ENCODE assay signal across 1 cellular context in genomic region chr2:88139203-88139702, GRCh38.
TF ChIP-seq lines count a peak whose summit lies in the region.

No MANE protein-coding gene starts in this region.

TF ChIP-seq in HepG2, 621 proteins besides CTCF, POLR2A, EP300 and RAD21 (continued from another document and continues in another):
- peak; percentile 87; the same call in 1 of the 2 replicates for TF ChIP-seq RXRA (CRISPR knock-in tag; IDR thresholded peaks at IDR 0.05)
- TF ChIP-seq RERE (CRISPR knock-in tag; IDR thresholded peaks at IDR 0.05; ENCODE audit: low read depth): peak; percentile 68; the same call in 1 of the 2 replicates
- TF ChIP-seq LCORL (IDR thresholded peaks at IDR 0.05): peak; percentile 75
- peak; percentile 89; the same call in 1 of the 2 replicates for TF ChIP-seq LCORL (CRISPR knock-in tag; IDR thresholded peaks at IDR 0.05)
- no peak for TF ChIP-seq ZNF160 (CRISPR knock-in tag; IDR thresholded peaks at IDR 0.05)
- 0 out of 2 replicates have a peak, but pooled peaks have one; percentile 39 for TF ChIP-seq DMTF1 (CRISPR knock-in tag; IDR thresholded peaks at IDR 0.05)
- no peak; the same call in 1 of the 2 replicates for TF ChIP-seq SAFB2 (CRISPR knock-in tag; IDR thresholded peaks at IDR 0.05; ENCODE audit: borderline replicate concordance, low read depth)
- peak; percentile 50; the same call in 1 of the 2 replicates for TF ChIP-seq PHF8 (CRISPR knock-in tag; IDR thresholded peaks at IDR 0.05)
- peak; percentile 60 for TF ChIP-seq ZEB1 (IDR thresholded peaks at IDR 0.05; ENCODE audit: insufficient replicate concordance, low read depth)
- no peak for TF ChIP-seq ZNF660 (CRISPR knock-in tag; IDR thresholded peaks at IDR 0.05; ENCODE audit: borderline replicate concordance, low read depth)
- TF ChIP-seq ZNF570 (CRISPR knock-in tag; IDR thresholded peaks at IDR 0.05; ENCODE audit: borderline replicate concordance): no peak
- TF ChIP-seq MED13 (CRISPR knock-in tag; IDR thresholded peaks at IDR 0.05): peak; percentile 96
- TF ChIP-seq FIP1L1 (IDR thresholded peaks at IDR 0.05; ENCODE audit: borderline replicate concordance, insufficient read depth, low read depth, low read length): no peak
- TF ChIP-seq ETV5 (CRISPR knock-in tag; IDR thresholded peaks at IDR 0.05; ENCODE audit: borderline replicate concordance): peak; percentile 79; the same call in 1 of the 2 replicates
- no peak for TF ChIP-seq MYNN (CRISPR knock-in tag; IDR thresholded peaks at IDR 0.05; ENCODE audit: low read depth)
- peak; percentile 97 for TF ChIP-seq NR2F6 (IDR thresholded peaks at IDR 0.05)
- peak; percentile 98 for TF ChIP-seq NR2F6 (CRISPR knock-in tag; IDR thresholded peaks at IDR 0.05)
- TF ChIP-seq SCMH1 (CRISPR knock-in tag; IDR thresholded peaks at IDR 0.05; ENCODE audit: borderline replicate concordance): no peak
- no peak for TF ChIP-seq ZNF530 (CRISPR knock-in tag; IDR thresholded peaks at IDR 0.05; ENCODE audit: low read depth)
- no peak for TF ChIP-seq E2F2 (CRISPR knock-in tag; IDR thresholded peaks at IDR 0.05; ENCODE audit: borderline replicate concordance)
- TF ChIP-seq ARNTL (CRISPR knock-in tag; IDR thresholded peaks at IDR 0.05): peak; percentile 71; the same call in 1 of the 2 replicates
- TF ChIP-seq HMGA1 (CRISPR knock-in tag; conservative IDR thresholded peaks at IDR 0.05): no peak
- TF ChIP-seq ZNF446 (CRISPR knock-in tag; IDR thresholded peaks at IDR 0.05): no peak
- no peak for TF ChIP-seq ZNF678 (CRISPR knock-in tag; IDR thresholded peaks at IDR 0.05)
- no peak for TF ChIP-seq MTA3 (CRISPR knock-in tag; IDR thresholded peaks at IDR 0.05)
- TF ChIP-seq NKX3-1 (CRISPR knock-in tag; IDR thresholded peaks at IDR 0.05): 0 out of 2 replicates have a peak, but pooled peaks have one; percentile 23
- TF ChIP-seq KLF16 (CRISPR knock-in tag; IDR thresholded peaks at IDR 0.05): peak in 1 of 2 experiments; percentile 78; a peak in 2 of 4 replicates
- peak; percentile 66; the same call in 1 of the 2 replicates for TF ChIP-seq TAF1 (CRISPR knock-in tag; IDR thresholded peaks at IDR 0.05)
- TF ChIP-seq FOXK2 (IDR thresholded peaks at IDR 0.05): no peak
- peak; percentile 30; the same call in 1 of the 2 replicates for TF ChIP-seq GABPB1 (CRISPR knock-in tag; IDR thresholded peaks at IDR 0.05)
- peak; percentile 93 for TF ChIP-seq CEBPG (CRISPR knock-in tag; IDR thresholded peaks at IDR 0.05)
- no peak for TF ChIP-seq ZNF121 (CRISPR knock-in tag; IDR thresholded peaks at IDR 0.05)
- TF ChIP-seq, protein P1, sequence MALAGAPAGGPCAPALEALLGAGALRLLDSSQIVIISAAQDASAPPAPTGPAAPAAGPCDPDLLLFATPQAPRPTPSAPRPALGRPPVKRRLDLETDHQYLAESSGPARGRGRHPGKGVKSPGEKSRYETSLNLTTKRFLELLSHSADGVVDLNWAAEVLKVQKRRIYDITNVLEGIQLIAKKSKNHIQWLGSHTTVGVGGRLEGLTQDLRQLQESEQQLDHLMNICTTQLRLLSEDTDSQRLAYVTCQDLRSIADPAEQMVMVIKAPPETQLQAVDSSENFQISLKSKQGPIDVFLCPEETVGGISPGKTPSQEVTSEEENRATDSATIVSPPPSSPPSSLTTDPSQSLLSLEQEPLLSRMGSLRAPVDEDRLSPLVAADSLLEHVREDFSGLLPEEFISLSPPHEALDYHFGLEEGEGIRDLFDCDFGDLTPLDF (CRISPR knock-in tag; IDR thresholded peaks at IDR 0.05): no peak
- no peak for TF ChIP-seq REXO4 (CRISPR knock-in tag; IDR thresholded peaks at IDR 0.05; ENCODE audit: borderline replicate concordance)
- TF ChIP-seq ZNF558 (CRISPR knock-in tag; IDR thresholded peaks at IDR 0.05; ENCODE audit: borderline replicate concordance): no peak
- TF ChIP-seq THAP11 (CRISPR knock-in tag; IDR thresholded peaks at IDR 0.05): peak; percentile 64; the same call in 1 of the 2 replicates
- no peak for TF ChIP-seq DNMT3B (CRISPR knock-in tag; conservative IDR thresholded peaks at IDR 0.05)
- peak; percentile 93 for TF ChIP-seq RARA (CRISPR knock-in tag; IDR thresholded peaks at IDR 0.05)
- peak; percentile 67; the same call in 1 of the 2 replicates for TF ChIP-seq HHEX (CRISPR knock-in tag; IDR thresholded peaks at IDR 0.05)
- no peak for TF ChIP-seq ZNF484 (CRISPR knock-in tag; IDR thresholded peaks at IDR 0.05; ENCODE audit: borderline replicate concordance, low read depth)
- TF ChIP-seq KDM4B (CRISPR knock-in tag; IDR thresholded peaks at IDR 0.05): peak; percentile 94
- TF ChIP-seq GLI4 (CRISPR knock-in tag; IDR thresholded peaks at IDR 0.05; ENCODE audit: borderline replicate concordance): peak; percentile 15; the same call in 1 of the 2 replicates
- no peak for TF ChIP-seq PHF20 (CRISPR knock-in tag; IDR thresholded peaks at IDR 0.05)
- TF ChIP-seq MATR3 (CRISPR knock-in tag; IDR thresholded peaks at IDR 0.05): no peak
- peak; percentile 79; the same call in 1 of the 2 replicates for TF ChIP-seq AHDC1 (CRISPR knock-in tag; IDR thresholded peaks at IDR 0.05; ENCODE audit: borderline replicate concordance)
- TF ChIP-seq BCL6 (CRISPR knock-in tag; IDR thresholded peaks at IDR 0.05): peak; percentile 87
- no peak for TF ChIP-seq ZNF567 (CRISPR knock-in tag; IDR thresholded peaks at IDR 0.05; ENCODE audit: borderline replicate concordance)
- no peak for TF ChIP-seq ZNF451 (CRISPR knock-in tag; IDR thresholded peaks at IDR 0.05)
- no peak for TF ChIP-seq U2AF1 (optimal IDR thresholded peaks at IDR 0.05; ENCODE audit: low read depth, low read length)
- TF ChIP-seq, protein P2, sequence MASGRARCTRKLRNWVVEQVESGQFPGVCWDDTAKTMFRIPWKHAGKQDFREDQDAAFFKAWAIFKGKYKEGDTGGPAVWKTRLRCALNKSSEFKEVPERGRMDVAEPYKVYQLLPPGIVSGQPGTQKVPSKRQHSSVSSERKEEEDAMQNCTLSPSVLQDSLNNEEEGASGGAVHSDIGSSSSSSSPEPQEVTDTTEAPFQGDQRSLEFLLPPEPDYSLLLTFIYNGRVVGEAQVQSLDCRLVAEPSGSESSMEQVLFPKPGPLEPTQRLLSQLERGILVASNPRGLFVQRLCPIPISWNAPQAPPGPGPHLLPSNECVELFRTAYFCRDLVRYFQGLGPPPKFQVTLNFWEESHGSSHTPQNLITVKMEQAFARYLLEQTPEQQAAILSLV (CRISPR knock-in tag; IDR thresholded peaks at IDR 0.05; ENCODE audit: borderline replicate concordance): no peak
- no peak for TF ChIP-seq ZFP37 (CRISPR knock-in tag; IDR thresholded peaks at IDR 0.05; ENCODE audit: borderline replicate concordance)
- TF ChIP-seq SIX1 (CRISPR knock-in tag; IDR thresholded peaks at IDR 0.05; ENCODE audit: borderline replicate concordance): peak; percentile 72; the same call in 1 of the 2 replicates
- no peak for TF ChIP-seq CHD2 (IDR thresholded peaks at IDR 0.05; ENCODE audit: low read depth, low read length)
- TF ChIP-seq ZNF264 (CRISPR knock-in tag; IDR thresholded peaks at IDR 0.05): peak; percentile 83
- no peak for TF ChIP-seq NFE2L1 (CRISPR knock-in tag; IDR thresholded peaks at IDR 0.05; ENCODE audit: borderline replicate concordance)
- no peak for TF ChIP-seq SNAI1 (CRISPR knock-in tag; IDR thresholded peaks at IDR 0.05; ENCODE audit: borderline replicate concordance)
- no peak for TF ChIP-seq ZNF383 (CRISPR knock-in tag; IDR thresholded peaks at IDR 0.05; ENCODE audit: borderline replicate concordance)
